ENCODE assay signal across 26 cellular contexts in the genomic region with DNA sequence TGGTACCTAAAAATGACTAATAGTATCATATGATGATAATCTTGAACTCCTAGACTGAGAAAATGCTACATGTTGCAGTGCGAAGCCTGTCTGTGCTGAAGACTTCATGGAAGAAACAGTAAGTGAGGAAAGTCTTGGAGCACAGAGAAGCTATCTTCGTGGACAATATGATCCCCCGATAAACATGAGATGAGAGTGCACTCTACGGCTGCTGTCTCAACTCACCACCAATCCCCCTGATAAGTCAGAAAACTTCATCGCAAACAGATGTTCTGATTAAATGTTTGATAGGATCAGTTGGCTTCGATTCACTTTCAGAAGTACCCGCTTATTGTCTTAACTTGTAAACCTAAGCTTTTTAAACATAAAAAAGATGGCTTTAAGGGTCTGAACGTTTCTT.
DNase-seq lines count a peak whose midpoint lies in the region; ATAC-seq, FAIRE-seq and TF ChIP-seq lines count a peak whose summit lies in the region.
"Had no signal": no experiment of that assay in that cellular context is flagged by ENCODE, and none has a peak within 500 bp of the region (broad histone marks: within the 10 kb centered on the region; RNA-seq: fewer than 3 reads in every experiment).

No MANE protein-coding gene starts in this region.

- no peak overlapping the region for H3K4me3 Mint-ChIP-seq in mesothelial cell of epicardium
- H3K4me3 Mint-ChIP-seq: CD14-positive monocyte; CD4-positive, alpha-beta T cell; CD8-positive, alpha-beta memory T cell had no signal

- H3K9ac ChIP-seq in SK-N-SH (no peak overlapping the region), parathyroid adenoma (no peak overlapping the region)
- H3K9ac ChIP-seq: BLaER1 treated with 17β-estradiol and CSF1 and Interleukin-3, amounts not matched to agents 10 nM and 100 nM had no signal

- H3K27ac Mint-ChIP-seq in mesothelial cell of epicardium = peak overlapping the region; percentile 21
- H3K27ac Mint-ChIP-seq: CD14-positive monocyte; CD4-positive, alpha-beta T cell; CD8-positive, alpha-beta memory T cell had no signal

- no peak overlapping the region for H3K4me2 ChIP-seq in SK-N-SH
- peak overlapping the region; percentile 23 for H3K4me2 ChIP-seq in parathyroid adenoma (ENCODE audit: low read length)
- H3K4me2 ChIP-seq: A549; BLaER1 treated with 17β-estradiol and CSF1 and Interleukin-3, amounts not matched to agents 10 nM and 100 nM had no signal

- H3K79me2 ChIP-seq in SK-N-SH (ENCODE audit: insufficient read depth) (no peaks in the 10 kb centered on the region), parathyroid adenoma (no peaks in the 10 kb centered on the region)

- 0 out of 4 replicates have a peak, but pooled peaks of 1 of the 2 experiments have one; percentile 24 for TF ChIP-seq EP300 in SK-N-SH (IDR thresholded peaks at IDR 0.05; ENCODE audit: borderline replicate concordance in 1 of 2, low read depth in 1 of 2, low read length in 1 of 2)

- no peaks in the 10 kb centered on the region for H3K27me3 Mint-ChIP-seq in mesothelial cell of epicardium (ENCODE audit: low read depth)
- H3K27me3 Mint-ChIP-seq: CD4-positive, alpha-beta T cell; CD8-positive, alpha-beta memory T cell had no signal

- CTCF ChIA-PET in SK-N-SH (lab: Yijun Ruan, JAX) = interaction anchor here (0.7 to 1.5 kb wide), 6 partner anchors 13 to 143 kb away, joined by 3 to 6 read pairs (median 3); no protein-coding TSS in a partner anchor

- FAIRE-seq in GM12891 (lab: Jason Lieb, UNC) = peak; percentile 50
- FAIRE-seq: A549, D721Med, GM19239, H54 had no signal

- no peaks in the 10 kb centered on the region for H4K20me1 ChIP-seq in SK-N-SH (ENCODE audit: insufficient read depth)

- H3K4me3 ChIP-seq in SK-N-SH (ENCODE audit: low read depth in 2 of 2, low read length in 1 of 2) = no peak overlapping the region
- no peak overlapping the region for H3K4me3 ChIP-seq in parathyroid adenoma (ENCODE audit: low read depth, low read length)
- H3K4me3 ChIP-seq: A549; BLaER1 treated with 17β-estradiol and CSF1 and Interleukin-3, amounts not matched to agents 10 nM and 100 nM; GM12878 had no signal

- TF ChIP-seq CTCF in SK-N-SH (IDR thresholded peaks at IDR 0.05) (no peak), mesothelial cell of epicardium (IDR thresholded peaks at IDR 0.05; ENCODE audit: unreplicated experiment) (no peak), parathyroid adenoma (IDR thresholded peaks at IDR 0.05) (no peak)

- ATAC-seq in GM19324 (IDR thresholded peaks at IDR 0.05; ENCODE audit: low FRiP score, unreplicated experiment) (no peak), GM18868 (IDR thresholded peaks at IDR 0.05; ENCODE audit: unreplicated experiment) (no peak)
- ATAC-seq: A549, GM12878 had no signal

- H3K36me3 Mint-ChIP-seq in mesothelial cell of epicardium = peaks cover 4% of the 10 kb centered on the region
- H3K36me3 Mint-ChIP-seq: CD14-positive monocyte; CD8-positive, alpha-beta memory T cell had no signal

- H3K27me3 ChIP-seq in SK-N-SH (ENCODE audit: insufficient read depth) = no peaks in the 10 kb centered on the region
- H3K27me3 ChIP-seq in parathyroid adenoma (ENCODE audit: control insufficient read depth, insufficient read depth, low read length) = no peaks in the 10 kb centered on the region
- H3K27me3 ChIP-seq: BE2C had no signal

- no peak for TF ChIP-seq RAD21 in SK-N-SH (IDR thresholded peaks at IDR 0.05; ENCODE audit: low read length)

- H3K9me3 ChIP-seq in SK-N-SH (no peaks in the 10 kb centered on the region), parathyroid adenoma (ENCODE audit: control insufficient read depth, low read length) (no peaks in the 10 kb centered on the region)
- H3K9me3 ChIP-seq: A549, BE2C had no signal

- no peak overlapping the region for H2AFZ ChIP-seq in SK-N-SH (ENCODE audit: low read depth)
- H2AFZ ChIP-seq in parathyroid adenoma = no peak overlapping the region

- H3K4me1 ChIP-seq in SK-N-SH (ENCODE audit: control insufficient read depth in 1 of 2, insufficient read depth in 2 of 2, low read depth in 1 of 2, low read length in 1 of 2) (peaks cover 0 to 11% of the 10 kb centered on the region in 2 experiments; a peak in 2 of 4 replicates), parathyroid adenoma (no peaks in the 10 kb centered on the region)
- H3K4me1 ChIP-seq: A549; BLaER1 treated with 17β-estradiol and CSF1 and Interleukin-3, amounts not matched to agents 10 nM and 100 nM had no signal

- DNase-seq in GM12891 (ENCODE audit: insufficient read length, low spot score) (no peak), SK-N-SH (peak; percentile 20), mesothelial cell of epicardium (ENCODE audit: low spot score in 2 of 2, unreplicated experiment in 2 of 2) (no peak), medulla oblongata (ENCODE audit: extremely low spot score) (no peak)
- DNase-seq: 8988T; ACHN; AML-193; BE2C; CD4-positive, alpha-beta T cell; CD8-positive, alpha-beta memory T cell; DMS 273 treated with DMSO at 0.1 percent for 48 hours; DMS79; EL; GDM1; GOT3; HCEC 1CT had no signal

- H3K27ac ChIP-seq in SK-N-SH (ENCODE audit: low read depth in 2 of 2, low read length in 1 of 2) (no peak overlapping the region), parathyroid adenoma (no peak overlapping the region)
- H3K27ac ChIP-seq: A549; BLaER1 treated with 17β-estradiol and CSF1 and Interleukin-3, amounts not matched to agents 10 nM and 100 nM had no signal

- peaks cover 3% of the 10 kb centered on the region for H3F3A ChIP-seq in SK-N-SH (replicated peaks; ENCODE audit: insufficient read depth)

- H3K9me2 ChIP-seq in SK-N-SH = no peaks in the 10 kb centered on the region

- H3K9me3 Mint-ChIP-seq in mesothelial cell of epicardium = no peaks in the 10 kb centered on the region
- H3K9me3 Mint-ChIP-seq: CD4-positive, alpha-beta T cell; CD8-positive, alpha-beta memory T cell had no signal

- peaks cover 14% of the 10 kb centered on the region for H3K4me1 Mint-ChIP-seq in mesothelial cell of epicardium
- H3K4me1 Mint-ChIP-seq: CD14-positive monocyte had no signal

- WGBS in SK-N-SH (ENCODE audit: low lambda C conversion rate) = 49% methylated on average over 8 of the region's 8 CpGs

- H3K36me3 ChIP-seq in SK-N-SH (replicated peaks in 1 of 2; ENCODE audit: control insufficient read depth in 1 of 2, insufficient read depth in 2 of 2, low read length in 1 of 2) = no peaks in the 10 kb centered on the region
- H3K36me3 ChIP-seq in parathyroid adenoma (ENCODE audit: control insufficient read depth, insufficient read depth, low read length) = no peaks in the 10 kb centered on the region

- POLR2A ChIA-PET in SK-N-SH (lab: Yijun Ruan, JAX) = no interaction called here

- TF ChIP-seq POLR2A in GM12891 (IDR thresholded peaks at IDR 0.05; ENCODE audit: low read depth, low read length) = no peak

TF ChIP-seq in GM12891, 5 proteins besides CTCF, POLR2A, EP300 and RAD21:
- TF ChIP-seq TAF1 (IDR thresholded peaks at IDR 0.05; ENCODE audit: low read depth, low read length) = no peak
- TF ChIP-seq SPI1 (IDR thresholded peaks at IDR 0.05; ENCODE audit: low read depth, low read length) = no peak
- no peak for TF ChIP-seq POLR2AphosphoS5 (IDR thresholded peaks at IDR 0.05; ENCODE audit: low read depth, low read length)
- no peak for TF ChIP-seq PAX5 (IDR thresholded peaks at IDR 0.05; ENCODE audit: insufficient read depth, low read length, severe bottlenecking)
- TF ChIP-seq POU2F2 (IDR thresholded peaks at IDR 0.05; ENCODE audit: low read depth, low read length) = no peak
TF ChIP-seq in GM12891: peak in this region for 0.

TF ChIP-seq in SK-N-SH, 30 proteins besides CTCF, POLR2A, EP300 and RAD21:
- TF ChIP-seq ZBTB33 (IDR thresholded peaks at IDR 0.05; ENCODE audit: borderline replicate concordance, low read depth) (no peak), TEAD4 (IDR thresholded peaks at IDR 0.05; ENCODE audit: borderline replicate concordance, insufficient read depth) (no peak), TCF12 (IDR thresholded peaks at IDR 0.05) (peak; percentile 68), REST (IDR thresholded peaks at IDR 0.05; ENCODE audit: low read depth, low read length) (no peak)
